Comparison of ENCODE assay signal across 11 cellular contexts in genomic region chr10:99976886-99977391, GRCh38. TPM values are rescaled to one million over a fixed set of nuclear protein-coding genes. Genes with fewer than 3 reads are reported as not detected.
DNase-seq lines count a peak whose midpoint lies in the region; ATAC-seq, FAIRE-seq and TF ChIP-seq lines count a peak whose summit lies in the region.
"Had no signal": no experiment of that assay in that cellular context is flagged by ENCODE, and none has a peak within 500 bp of the region (broad histone marks: within the 10 kb centered on the region; RNA-seq: fewer than 3 reads in every experiment).

No MANE protein-coding gene starts in this region.

- no peak for TF ChIP-seq EP300 in suprapubic skin (IDR thresholded peaks at IDR 0.05)

- H3K4me1 Mint-ChIP-seq in astrocyte (ENCODE audit: low read depth, unreplicated experiment), result peaks cover 28% of the 10 kb centered on the region
- H3K4me1 Mint-ChIP-seq in activated CD8-positive, alpha-beta memory T cell treated with anti-CD3 and anti-CD28 coated beads, Interleukin-2, amount 10 ng/mL, durations not matched to agents 7 days and 5 days, result no peaks in the 10 kb centered on the region

- no peaks in the 10 kb centered on the region for H3K9me3 Mint-ChIP-seq in astrocyte (ENCODE audit: unreplicated experiment)
- H3K9me3 Mint-ChIP-seq in activated CD8-positive, alpha-beta memory T cell treated with anti-CD3 and anti-CD28 coated beads, Interleukin-2, amount 10 ng/mL, durations not matched to agents 7 days and 5 days (ENCODE audit: low read depth), result no peaks in the 10 kb centered on the region

- H3K4me3 Mint-ChIP-seq in astrocyte (ENCODE audit: unreplicated experiment), result no peak overlapping the region
- no peak overlapping the region for H3K4me3 Mint-ChIP-seq in activated CD8-positive, alpha-beta memory T cell treated with anti-CD3 and anti-CD28 coated beads, Interleukin-2, amount 10 ng/mL, durations not matched to agents 7 days and 5 days

- H3K36me3 Mint-ChIP-seq in astrocyte (ENCODE audit: low read depth, unreplicated experiment), result peaks cover 9% of the 10 kb centered on the region
- no peaks in the 10 kb centered on the region for H3K36me3 Mint-ChIP-seq in activated CD8-positive, alpha-beta memory T cell treated with anti-CD3 and anti-CD28 coated beads, Interleukin-2, amount 10 ng/mL, durations not matched to agents 7 days and 5 days

- CTCF ChIA-PET in activated CD8-positive, alpha-beta memory T cell treated with anti-CD3 and anti-CD28 coated beads, Interleukin-2, amount 10 ng/mL, durations not matched to agents 7 days and 5 days (lab: Charles Lee), result interaction anchor here (0.8 to 2.0 kb wide), 2 partner anchors 29 to 33 kb away, joined by 3 to 8 read pairs; partner anchors contain the start of gene DNMBP

- no peak for TF ChIP-seq POLR2A in suprapubic skin (IDR thresholded peaks at IDR 0.05)

- peaks cover 94% of the 10 kb centered on the region for H3K79me2 ChIP-seq in astrocyte (ENCODE audit: insufficient read depth, low read length)
- peaks cover 84% of the 10 kb centered on the region for H3K79me2 ChIP-seq in hepatocyte

- H2AFZ ChIP-seq in astrocyte (ENCODE audit: low read depth, low read length) (no peak overlapping the region), hepatocyte (no peak overlapping the region)

- H3K27me3 ChIP-seq in astrocyte (ENCODE audit: insufficient read depth, low read length) (no peaks in the 10 kb centered on the region), hepatocyte (no peaks in the 10 kb centered on the region), suprapubic skin (no peaks in the 10 kb centered on the region)

- H3K4me2 ChIP-seq in astrocyte (ENCODE audit: low read length), result peak overlapping the region; percentile 72
- H3K4me2 ChIP-seq in hepatocyte, result peak overlapping the region; percentile 58

- H3K4me3 ChIP-seq in HFF-Myc (replicated peaks; ENCODE audit: low read depth, low read length), result no peak overlapping the region
- H3K4me3 ChIP-seq in astrocyte (ENCODE audit: insufficient read depth, low read depth, low read length), result no peak overlapping the region
- no peak overlapping the region for H3K4me3 ChIP-seq in hepatocyte
- H3K4me3 ChIP-seq in suprapubic skin, result no peak overlapping the region

- no peaks in the 10 kb centered on the region for H3K9me3 ChIP-seq in astrocyte (ENCODE audit: insufficient read depth, low read depth, low read length)
- no peaks in the 10 kb centered on the region for H3K9me3 ChIP-seq in hepatocyte (ENCODE audit: low read depth)
- no peaks in the 10 kb centered on the region for H3K9me3 ChIP-seq in suprapubic skin

- H3K9me2 ChIP-seq in hepatocyte (replicated peaks; ENCODE audit: insufficient read depth), result no peaks in the 10 kb centered on the region

- H3K27ac Mint-ChIP-seq in astrocyte (ENCODE audit: unreplicated experiment), result peak overlapping the region; percentile 90
- no peak overlapping the region for H3K27ac Mint-ChIP-seq in activated CD8-positive, alpha-beta memory T cell treated with anti-CD3 and anti-CD28 coated beads, Interleukin-2, amount 10 ng/mL, durations not matched to agents 7 days and 5 days

- no peaks in the 10 kb centered on the region for H3K27me3 Mint-ChIP-seq in astrocyte (ENCODE audit: low read depth, unreplicated experiment)
- H3K27me3 Mint-ChIP-seq in activated CD8-positive, alpha-beta memory T cell treated with anti-CD3 and anti-CD28 coated beads, Interleukin-2, amount 10 ng/mL, durations not matched to agents 7 days and 5 days, result no peaks in the 10 kb centered on the region

- FAIRE-seq in astrocyte (lab: Jason Lieb, UNC), result peak; percentile 90

- H3K36me3 ChIP-seq in astrocyte (ENCODE audit: insufficient read depth, low read length), result peaks cover 2% of the 10 kb centered on the region
- no peaks in the 10 kb centered on the region for H3K36me3 ChIP-seq in hepatocyte (replicated peaks; ENCODE audit: insufficient read depth, low read depth)
- peaks cover under 1% of the 10 kb centered on the region for H3K36me3 ChIP-seq in suprapubic skin

- WGBS in hepatocyte (ENCODE audit: low lambda C conversion rate, missing lambda C conversion rate), result 24% methylated on average over 3 of the region's 3 CpGs
- 35% methylated on average over 3 of the region's 3 CpGs for WGBS in suprapubic skin

- peaks cover 6% of the 10 kb centered on the region for H4K20me1 ChIP-seq in astrocyte (ENCODE audit: insufficient read depth, low read length)
- H4K20me1 ChIP-seq in hepatocyte (ENCODE audit: insufficient read depth, poor library complexity, severe bottlenecking), result no peaks in the 10 kb centered on the region

- DNase-seq in HFF-Myc (ENCODE audit: extremely low read depth, low read depth) (peak; percentile 90), astrocyte (ENCODE audit: low read depth) (peak; percentile 99), hepatocyte (ENCODE audit: low spot score) (peak; percentile 61), suprapubic skin (ENCODE audit: low spot score in 2 of 2) (no peak), NCI-H2171 (lab: John Stamatoyannopoulos, UW) (no peak)
- no peak for DNase-seq in activated CD8-positive, alpha-beta memory T cell treated with anti-CD3 and anti-CD28 coated beads, Interleukin-2, amount 10 ng/mL, durations not matched to agents 7 days and 5 days
- DNase-seq: activated gamma-delta T cell, NCI-H1048, nucleus accumbens had no signal

- no peak for TF ChIP-seq CTCF in HFF-Myc (IDR thresholded peaks at IDR 0.05; ENCODE audit: low read depth, low read length, missing control alignments)
- no peak for TF ChIP-seq CTCF in astrocyte (IDR thresholded peaks at IDR 0.05; ENCODE audit: insufficient read depth, low read depth, low read length)
- TF ChIP-seq CTCF in hepatocyte (IDR thresholded peaks at IDR 0.05; ENCODE audit: poor library complexity), result no peak
- no peak for TF ChIP-seq CTCF in suprapubic skin (IDR thresholded peaks at IDR 0.05)

- H3K27ac ChIP-seq in astrocyte (ENCODE audit: low read depth, low read length) (peak overlapping the region; percentile 86), hepatocyte (peak overlapping the region; percentile 88), suprapubic skin (peak overlapping the region; percentile 76)

- H3K4me1 ChIP-seq in astrocyte (ENCODE audit: insufficient read depth, low read length) (peaks cover 27% of the 10 kb centered on the region), hepatocyte (ENCODE audit: insufficient read depth) (peaks cover 37% of the 10 kb centered on the region), suprapubic skin (peaks cover 57% of the 10 kb centered on the region)

- peak overlapping the region; percentile 71 for H3K9ac ChIP-seq in astrocyte (ENCODE audit: low read length)

- no peak for ATAC-seq in activated CD8-positive, alpha-beta memory T cell treated with anti-CD3 and anti-CD28 coated beads, Interleukin-2, amount 10 ng/mL, durations not matched to agents 7 days and 5 days
- ATAC-seq in HG03565 (IDR thresholded peaks at IDR 0.05; ENCODE audit: unreplicated experiment) (no peak), GM21619 (IDR thresholded peaks at IDR 0.05; ENCODE audit: unreplicated experiment) (no peak)

RNA-seq across cellular contexts. Expression of gene DNMBP, which starts 32.8 kb away (rescaled TPM):
- total RNA-seq in astrocyte (17.7 and 24.8 TPM in 2 replicates), hepatocyte (16.5 and 18.2 TPM in 2 replicates), suprapubic skin (10 to 100 TPM; 43.4 to 89.6 (median 52.3) TPM)
- 11.6 and 13.9 TPM in 2 replicates for polyA plus RNA-seq in hepatocyte
- 1 to 10 TPM; 3.4 to 5.1 TPM for total RNA-seq in activated CD8-positive, alpha-beta memory T cell treated with anti-CD3 and anti-CD28 coated beads, Interleukin-2, amount 10 ng/mL, durations not matched to agents 7 days and 5 days

Comparison
In these comparisons a context has a peak if more than half of its experiments do, and no peak if none do; other contexts are left out.
1. DNase-seq: peak in HFF-Myc (single experiment), astrocyte (single experiment) and hepatocyte (single experiment); none in suprapubic skin (0 of 2), activated CD8-positive, alpha-beta memory T cell treated with anti-CD3 and anti-CD28 coated beads, Interleukin-2, amount 10 ng/mL, durations not matched to agents 7 days and 5 days (single experiment) and NCI-H2171 (single experiment).
2. Peak in every context shown above with its lines, with median percentiles within 50 percentile points of each other: H3K27ac ChIP-seq.